9 cellular contexts compared by ENCODE assay signal in the genomic region with DNA sequence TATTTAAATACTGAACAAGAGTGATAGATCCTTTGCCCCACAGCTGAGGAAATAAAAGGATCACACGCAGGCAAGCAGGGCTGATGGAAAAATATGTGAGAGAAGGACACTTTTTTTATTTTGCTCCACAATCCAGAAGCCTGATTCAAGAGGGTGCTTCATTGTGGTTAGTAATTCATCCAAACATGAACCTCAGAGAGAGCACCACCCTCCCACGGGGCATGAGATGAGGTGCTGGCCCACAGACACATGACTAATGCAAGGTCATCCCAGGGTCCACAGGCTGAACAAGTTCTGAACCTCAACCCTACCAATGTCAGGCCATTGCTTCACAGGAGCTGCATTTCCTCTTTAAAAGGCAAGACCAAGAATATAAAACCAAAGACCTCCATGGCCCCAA.
DNase-seq lines count a peak whose midpoint lies in the region; ATAC-seq, FAIRE-seq and TF ChIP-seq lines count a peak whose summit lies in the region.
"Had no signal": no experiment of that assay in that cellular context is flagged by ENCODE, and none has a peak within 500 bp of the region (broad histone marks: within the 10 kb centered on the region; RNA-seq: fewer than 3 reads in every experiment).

No MANE protein-coding gene starts in this region.

- intact Hi-C loops in A673 (cut with micrococcal nuclease; ENCODE audit: unreplicated experiment), result no loop called here
- intact Hi-C loops in HepG2 (cut with micrococcal nuclease; ENCODE audit: unreplicated experiment), result no loop called here

- TF ChIP-seq CTCF in A673 (conservative IDR thresholded peaks at IDR 0.05; ENCODE audit: low read depth, low read length), result no peak
- no peak for TF ChIP-seq CTCF in HepG2 (CRISPR knock-in tag; IDR thresholded peaks at IDR 0.05)

- no peak for TF ChIP-seq RAD21 in HepG2 (CRISPR knock-in tag; IDR thresholded peaks at IDR 0.05)

- no peak overlapping the region for H3K4me2 ChIP-seq in HepG2 (ENCODE audit: low read depth, low read length)

- no peak for FAIRE-seq in HepG2 (lab: Jason Lieb, UNC)

- H3K36me3 ChIP-seq in A673 (ENCODE audit: insufficient read depth, low read length, poor library complexity, severe bottlenecking) (no peaks in the 10 kb centered on the region), HepG2 (replicated peaks in 1 of 2; ENCODE audit: control insufficient read depth in 1 of 2, insufficient read depth in 2 of 2, low read length in 2 of 2) (no peaks in the 10 kb centered on the region)

- H3K4me1 ChIP-seq in A673 (ENCODE audit: insufficient read depth, low read length, poor library complexity, severe bottlenecking), result peaks cover 58% of the 10 kb centered on the region
- H3K4me1 ChIP-seq in HepG2 (ENCODE audit: insufficient read depth, low read length), result peaks cover 45% of the 10 kb centered on the region

- H3K27me3 ChIP-seq in A673 (replicated peaks; ENCODE audit: insufficient read depth, low read depth, low read length, poor library complexity) (no peaks in the 10 kb centered on the region), HepG2 (ENCODE audit: control insufficient read depth in 1 of 2, insufficient read depth in 2 of 2, low read length in 2 of 2) (no peaks in the 10 kb centered on the region)

- DNase-seq in A673 (ENCODE audit: low spot score) (no peak), GOT3 (lab: John Stamatoyannopoulos, UW) (peak; percentile 46), amniotic stem cell (lab: John Stamatoyannopoulos, UW) (peak; percentile 59), HepG2 (ENCODE audit: low spot score) (peak; percentile 41), SHP77 treated with DMSO at 0.1 percent for 48 hours (lab: John Stamatoyannopoulos, UW) (no peak)
- DNase-seq: endodermal cell had no signal

- peak; percentile 73 for ATAC-seq in HepG2
- ATAC-seq in HG03521 (IDR thresholded peaks at IDR 0.05; ENCODE audit: unreplicated experiment), result no peak
- ATAC-seq in HG02981 (IDR thresholded peaks at IDR 0.05; ENCODE audit: unreplicated experiment), result no peak
- ATAC-seq in GM21717 (IDR thresholded peaks at IDR 0.05; ENCODE audit: unreplicated experiment), result no peak

- H3K4me3 ChIP-seq in A673 (ENCODE audit: low read depth, low read length, poor library complexity, severe bottlenecking), result no peak overlapping the region
- H3K4me3 ChIP-seq in HepG2 (replicated peaks in 1 of 3; ENCODE audit: insufficient read depth in 1 of 3, low read depth in 2 of 3, low read length in 3 of 3), result no peak overlapping the region

- no peak overlapping the region for H2AFZ ChIP-seq in HepG2 (ENCODE audit: low read length)

- H3K27ac ChIP-seq in A673 (ENCODE audit: low read depth, low read length, poor library complexity, severe bottlenecking), result peak overlapping the region; percentile 98
- H3K27ac ChIP-seq in HepG2 (ENCODE audit: extremely low read length, insufficient read depth, low read length), result no peak overlapping the region

- H4K20me1 ChIP-seq in HepG2 (ENCODE audit: insufficient read depth, low read length), result no peaks in the 10 kb centered on the region

- 0 out of 4 replicates have a peak, but pooled peaks of 1 of the 2 experiments have one; percentile 34 for TF ChIP-seq EP300 in HepG2 (IDR thresholded peaks at IDR 0.05; ENCODE audit: low read depth in 2 of 2, low read length in 2 of 2)
- TF ChIP-seq EP300 in HepG2 (CRISPR knock-in tag; IDR thresholded peaks at IDR 0.05; ENCODE audit: borderline replicate concordance), result peak; percentile 19; the same call in 1 of the 2 replicates

- TF ChIP-seq POLR2A in HepG2 (IDR thresholded peaks at IDR 0.05; ENCODE audit: insufficient read depth in 1 of 2, low read depth in 2 of 2, low read length in 2 of 2), result no peak

- no TSS peak for BruUV-seq in A673 (replicated peaks; lab: Mats Ljungman, UMichigan)
- no TSS peak for BruUV-seq in HepG2 (replicated peaks; lab: Mats Ljungman, UMichigan)

- 57% methylated on average over 2 of the region's 2 CpGs for WGBS in HepG2 (ENCODE audit: low lambda C conversion rate)

- H3K9me3 ChIP-seq in A673 (ENCODE audit: low read depth, low read length, poor library complexity, severe bottlenecking) (no peaks in the 10 kb centered on the region), HepG2 (ENCODE audit: low read length) (no peaks in the 10 kb centered on the region)

- H3K79me2 ChIP-seq in HepG2 (ENCODE audit: insufficient read depth, low read length), result no peaks in the 10 kb centered on the region

- POLR2A ChIA-PET in A673 (lab: Charles Lee; ENCODE audit: low non-redundant PET), result no interaction called here
- POLR2A ChIA-PET in HepG2 (lab: Yijun Ruan, JAX), result interaction anchor here (2.9 kb wide), 1 partner anchor 24 kb away, joined by 12 read pairs; no protein-coding TSS in a partner anchor

- no peak overlapping the region for H3K9ac ChIP-seq in HepG2 (ENCODE audit: insufficient read depth, low read depth, low read length)

- CTCF ChIA-PET in A673 (lab: Charles Lee), result no interaction called here
- CTCF ChIA-PET in HepG2 (lab: Yijun Ruan, JAX; ENCODE audit: low intra/inter-chr PET ratio, low total read pairs), result no interaction called here

- in situ Hi-C loops in HepG2 (cut with HindIII; ENCODE audit: extremely low pct_ligation_motif_present, low pct_unique_long_range_greater_than_20kb), result no loop called here

TF ChIP-seq in HepG2, 621 proteins besides CTCF, POLR2A, EP300 and RAD21 (continues in another document):
- TF ChIP-seq NKX3-1 (CRISPR knock-in tag; IDR thresholded peaks at IDR 0.05) (no peak), ZSCAN5A (CRISPR knock-in tag; IDR thresholded peaks at IDR 0.05; ENCODE audit: borderline replicate concordance) (no peak), NFRKB (IDR thresholded peaks at IDR 0.05) (no peak), ZNF296 (CRISPR knock-in tag; conservative IDR thresholded peaks at IDR 0.05) (no peak), FOSL2 (CRISPR knock-in tag; IDR thresholded peaks at IDR 0.05) (peak; percentile 78), EHMT2 (IDR thresholded peaks at IDR 0.05; ENCODE audit: borderline replicate concordance, low read depth, low read length) (no peak), GRHL1 (CRISPR knock-in tag; conservative IDR thresholded peaks at IDR 0.05) (no peak), JDP2 (CRISPR knock-in tag; IDR thresholded peaks at IDR 0.05; ENCODE audit: borderline replicate concordance) (no peak), SNAPC2 (CRISPR knock-in tag; IDR thresholded peaks at IDR 0.05) (no peak), SNAI1 (CRISPR knock-in tag; IDR thresholded peaks at IDR 0.05; ENCODE audit: borderline replicate concordance) (no peak), MED1 (CRISPR knock-in tag; IDR thresholded peaks at IDR 0.05) (peak; percentile 22; the same call in 1 of the 2 replicates), GZF1 (CRISPR knock-in tag; IDR thresholded peaks at IDR 0.05) (no peak)
- TF ChIP-seq, protein P1, sequence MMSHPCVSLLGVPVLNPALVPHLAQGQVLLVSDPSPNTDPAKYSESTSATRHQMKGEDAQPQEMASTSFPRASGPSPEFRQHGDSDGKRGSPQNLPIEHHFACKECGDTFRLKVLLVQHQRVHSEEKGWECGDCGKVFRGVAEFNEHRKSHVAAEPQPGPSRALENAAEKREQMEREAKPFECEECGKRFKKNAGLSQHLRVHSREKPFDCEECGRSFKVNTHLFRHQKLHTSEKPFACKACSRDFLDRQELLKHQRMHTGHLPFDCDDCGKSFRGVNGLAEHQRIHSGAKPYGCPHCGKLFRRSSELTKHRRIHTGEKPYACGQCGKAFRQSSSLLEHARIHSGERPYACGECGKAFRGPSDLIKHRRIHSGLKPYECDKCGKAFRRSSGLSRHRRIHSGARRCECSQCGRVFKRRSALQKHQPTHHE (CRISPR knock-in tag; IDR thresholded peaks at IDR 0.05; ENCODE audit: borderline replicate concordance), result no peak

Comparison
In these comparisons a context has a peak if more than half of its experiments do, and no peak if none do; other contexts are left out.
1. DNase-seq: peak in GOT3 (single experiment), amniotic stem cell (single experiment) and HepG2 (single experiment); none in A673 (single experiment) and SHP77 treated with DMSO at 0.1 percent for 48 hours (single experiment).